Comparison of ENCODE assay signal across 17 cellular contexts in the genomic region with DNA sequence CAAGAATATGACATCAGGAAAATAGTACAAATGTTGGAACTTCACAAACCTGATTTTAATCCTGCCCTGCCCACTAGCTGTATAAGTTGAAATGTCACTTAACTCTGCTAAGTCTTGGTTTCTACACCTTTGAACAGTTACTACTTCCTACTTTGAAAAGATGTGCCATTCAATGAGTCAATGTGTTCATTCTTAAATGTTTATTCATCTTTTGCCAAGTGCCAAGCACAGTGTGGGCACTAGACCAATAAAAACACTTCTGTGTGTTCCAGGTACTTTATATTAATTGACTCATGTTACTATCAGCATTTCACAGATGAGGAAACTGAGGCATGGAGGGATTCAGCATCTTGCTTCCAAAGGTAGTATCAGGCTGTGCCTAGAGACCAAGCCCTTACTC. TPM values are rescaled to one million over a fixed set of nuclear protein-coding genes. Genes with fewer than 3 reads are reported as not detected.
DNase-seq lines count a peak whose midpoint lies in the region; ATAC-seq and TF ChIP-seq lines count a peak whose summit lies in the region.
"Had no signal": no experiment of that assay in that cellular context is flagged by ENCODE, and none has a peak within 500 bp of the region (broad histone marks: within the 10 kb centered on the region; RNA-seq: fewer than 3 reads in every experiment).

No MANE protein-coding gene starts in this region.

- TF ChIP-seq CTCF in heart right ventricle (IDR thresholded peaks at IDR 0.05) (no peak), fibroblast of mammary gland (conservative IDR thresholded peaks at IDR 0.05; ENCODE audit: control insufficient read depth, insufficient read depth, low read depth, low read length) (no peak), uterus (IDR thresholded peaks at IDR 0.05) (no peak)
- TF ChIP-seq CTCF in activated CD8-positive, alpha-beta T cell treated with anti-CD3 and anti-CD28 coated beads for 36 hours (IDR thresholded peaks at IDR 0.05) = no peak

- H3K4me1 ChIP-seq in heart right ventricle (peaks cover 0 to 33% (median 18%) of the 10 kb centered on the region in 9 donors), uterus (no peaks in the 10 kb centered on the region)

- intact Hi-C loops in heart right ventricle (cut with DNase I) (loop anchor here in 4 of 10 donors (10.0 kb wide), 4 partner anchors 49 to 721 kb away; a partner anchor contains a TSS), cardiac septum (cut with DNase I) (loop anchor here (10.0 kb wide), 2 partner anchors 691 to 721 kb away; a partner anchor contains a TSS), uterus (cut with DNase I; ENCODE audit: low total_unique reads) (no loop called here)
- intact Hi-C loops in activated CD8-positive, alpha-beta T cell treated with anti-CD3 and anti-CD28 coated beads for 36 hours (cut with micrococcal nuclease) = loop anchor here (10.0 kb wide), 1 partner anchor 321 kb away; no protein-coding TSS in a partner anchor
- intact Hi-C loops in activated T-helper 2 cell treated with anti-CD3 and anti-CD28 coated beads, Interferon-gamma antibody, Interleukin-2, Interleukin-4, amounts not matched to agents 10 μg/mL and 5 μg/mL and 100 μg/mL, durations not matched to agents 14 hours and 24 hours and 36 hours (cut with micrococcal nuclease) = no loop called here

- H3K27ac ChIP-seq in heart right ventricle = peak overlapping the region in 9 of 10 donors; percentile 2 to 73 (median 62)
- H3K27ac ChIP-seq in uterus = peak overlapping the region; percentile 4 to 49
- H3K27ac ChIP-seq: RWPE1, tibial artery had no signal

- no peak for DNase-seq in heart right ventricle
- no peak for DNase-seq in cardiac septum (ENCODE audit: low spot score)
- no peak for DNase-seq in activated CD8-positive, alpha-beta T cell treated with anti-CD3 and anti-CD28 coated beads for 36 hours
- DNase-seq in fibroblast of mammary gland (ENCODE audit: low read depth) = peak; percentile 10
- no peak for DNase-seq in uterus
- no peak for DNase-seq in SW 1271 (lab: John Stamatoyannopoulos, UW)
- DNase-seq in MG63 = no peak
- DNase-seq in activated T-helper 2 cell treated with anti-CD3 and anti-CD28 coated beads, Interferon-gamma antibody, Interleukin-2, Interleukin-4, amounts not matched to agents 10 μg/mL and 5 μg/mL and 100 μg/mL, durations not matched to agents 14 hours and 24 hours and 36 hours (ENCODE audit: low spot score) = no peak
- DNase-seq: AML-193, DMS79 treated with DMSO at 0.1 percent for 48 hours, H7, NCI-H146 had no signal

- no peak overlapping the region for H3K4me3 Mint-ChIP-seq in activated CD8-positive, alpha-beta T cell treated with anti-CD3 and anti-CD28 coated beads for 36 hours
- H3K4me3 Mint-ChIP-seq in activated T-helper 2 cell treated with anti-CD3 and anti-CD28 coated beads, Interferon-gamma antibody, Interleukin-2, Interleukin-4, amounts not matched to agents 10 μg/mL and 5 μg/mL and 100 μg/mL, durations not matched to agents 14 hours and 24 hours and 36 hours (ENCODE audit: low read depth) = no peak overlapping the region

- peaks cover 0 to 45% (median 0%) of the 10 kb centered on the region in 9 donors for H3K36me3 ChIP-seq in heart right ventricle
- no peaks in the 10 kb centered on the region for H3K36me3 ChIP-seq in uterus
- H3K36me3 ChIP-seq in MG63 = peaks cover 11% of the 10 kb centered on the region

- H3K36me3 Mint-ChIP-seq in activated CD8-positive, alpha-beta T cell treated with anti-CD3 and anti-CD28 coated beads for 36 hours (ENCODE audit: low read depth) = peaks cover 20% of the 10 kb centered on the region
- H3K36me3 Mint-ChIP-seq in activated T-helper 2 cell treated with anti-CD3 and anti-CD28 coated beads, Interferon-gamma antibody, Interleukin-2, Interleukin-4, amounts not matched to agents 10 μg/mL and 5 μg/mL and 100 μg/mL, durations not matched to agents 14 hours and 24 hours and 36 hours (ENCODE audit: low read depth) = peaks cover 27% of the 10 kb centered on the region

- H3K9me3 ChIP-seq in heart right ventricle = no peaks in the 10 kb centered on the region
- no peaks in the 10 kb centered on the region for H3K9me3 ChIP-seq in uterus
- no peaks in the 10 kb centered on the region for H3K9me3 ChIP-seq in MG63
- H3K9me3 ChIP-seq: left lung, tibial artery had no signal

- H3K4me1 Mint-ChIP-seq in activated CD8-positive, alpha-beta T cell treated with anti-CD3 and anti-CD28 coated beads for 36 hours (ENCODE audit: low read depth) = peaks cover 33% of the 10 kb centered on the region
- peaks cover 18% of the 10 kb centered on the region for H3K4me1 Mint-ChIP-seq in activated T-helper 2 cell treated with anti-CD3 and anti-CD28 coated beads, Interferon-gamma antibody, Interleukin-2, Interleukin-4, amounts not matched to agents 10 μg/mL and 5 μg/mL and 100 μg/mL, durations not matched to agents 14 hours and 24 hours and 36 hours (ENCODE audit: low read depth)

- no peaks in the 10 kb centered on the region for H3K9me3 Mint-ChIP-seq in activated CD8-positive, alpha-beta T cell treated with anti-CD3 and anti-CD28 coated beads for 36 hours
- no peaks in the 10 kb centered on the region for H3K9me3 Mint-ChIP-seq in activated T-helper 2 cell treated with anti-CD3 and anti-CD28 coated beads, Interferon-gamma antibody, Interleukin-2, Interleukin-4, amounts not matched to agents 10 μg/mL and 5 μg/mL and 100 μg/mL, durations not matched to agents 14 hours and 24 hours and 36 hours

- CTCF ChIA-PET in activated CD8-positive, alpha-beta T cell treated with anti-CD3 and anti-CD28 coated beads for 36 hours (lab: Charles Lee) = interaction anchor here (2.9 kb wide), 1 partner anchor 317 kb away, joined by 10 read pairs; no protein-coding TSS in a partner anchor

- H3K27me3 ChIP-seq in heart right ventricle (no peaks in the 10 kb centered on the region), uterus (no peaks in the 10 kb centered on the region), MG63 (no peaks in the 10 kb centered on the region)
- H3K27me3 ChIP-seq: left lung, tibial artery had no signal

- no peak for ATAC-seq in heart right ventricle
- peak; percentile 17 for ATAC-seq in activated CD8-positive, alpha-beta T cell treated with anti-CD3 and anti-CD28 coated beads for 36 hours

- H3K27me3 Mint-ChIP-seq in activated CD8-positive, alpha-beta T cell treated with anti-CD3 and anti-CD28 coated beads for 36 hours = no peaks in the 10 kb centered on the region
- H3K27me3 Mint-ChIP-seq in activated T-helper 2 cell treated with anti-CD3 and anti-CD28 coated beads, Interferon-gamma antibody, Interleukin-2, Interleukin-4, amounts not matched to agents 10 μg/mL and 5 μg/mL and 100 μg/mL, durations not matched to agents 14 hours and 24 hours and 36 hours (ENCODE audit: low read depth) = no peaks in the 10 kb centered on the region

- TF ChIP-seq POLR2A in uterus (IDR thresholded peaks at IDR 0.05) = no peak

- POLR2A ChIA-PET in activated CD8-positive, alpha-beta T cell treated with anti-CD3 and anti-CD28 coated beads for 36 hours (lab: Charles Lee) = interaction anchor here (1.6 kb wide), 1 partner anchor 13 kb away, joined by 6 read pairs; a partner anchor contains a TSS

- H3K4me3 ChIP-seq in heart right ventricle (peak overlapping the region in 2 of 10 donors; percentile 23 to 25), fibroblast of mammary gland (ENCODE audit: control insufficient read depth, low read depth, low read length) (no peak overlapping the region), uterus (no peak overlapping the region), MG63 (no peak overlapping the region)
- H3K4me3 ChIP-seq: left lung, skin epidermis, tibial artery had no signal

- H3K27ac Mint-ChIP-seq in activated CD8-positive, alpha-beta T cell treated with anti-CD3 and anti-CD28 coated beads for 36 hours = peak overlapping the region; percentile 89
- H3K27ac Mint-ChIP-seq in activated T-helper 2 cell treated with anti-CD3 and anti-CD28 coated beads, Interferon-gamma antibody, Interleukin-2, Interleukin-4, amounts not matched to agents 10 μg/mL and 5 μg/mL and 100 μg/mL, durations not matched to agents 14 hours and 24 hours and 36 hours = no peak overlapping the region

RNA-seq across cellular contexts. Expression of a gene that starts 12.8 kb away (rescaled TPM):
- 1 to 10 TPM; 6.7 to 9.5 (median 8.0) TPM for total RNA-seq in heart right ventricle
- 1 to 10 TPM; 3.6 to 5.4 TPM for polyA plus RNA-seq in heart right ventricle
- 9.0 TPM for total RNA-seq in cardiac septum
- 10 to 100 TPM; 16.1 to 16.5 TPM for total RNA-seq in activated CD8-positive, alpha-beta T cell treated with anti-CD3 and anti-CD28 coated beads for 36 hours
- 10 to 100 TPM; 16.9 to 74.0 (median 21.1) TPM for total RNA-seq in uterus
- total RNA-seq in MG63 (2014; rRNA removed; shearing (Covaris generic); ENCODE audit: low replicate concordance) = 23.4 and 25.8 TPM in 2 replicates
- total RNA-seq in activated T-helper 2 cell treated with anti-CD3 and anti-CD28 coated beads, Interferon-gamma antibody, Interleukin-2, Interleukin-4, amounts not matched to agents 10 μg/mL and 5 μg/mL and 100 μg/mL, durations not matched to agents 14 hours and 24 hours and 36 hours = 20.4 and 22.6 TPM in 2 replicates

RNA-seq across cellular contexts. Expression of a gene that starts 15.6 kb away (rescaled TPM):
- total RNA-seq in heart right ventricle (not detected), cardiac septum (not detected), uterus (not detected)
- not detected for polyA plus RNA-seq in heart right ventricle
- not detected for total RNA-seq in activated CD8-positive, alpha-beta T cell treated with anti-CD3 and anti-CD28 coated beads for 36 hours
- total RNA-seq in MG63 (2014; rRNA removed; shearing (Covaris generic); ENCODE audit: low replicate concordance) = not detected in 2 replicates
- not detected in 2 replicates for total RNA-seq in activated T-helper 2 cell treated with anti-CD3 and anti-CD28 coated beads, Interferon-gamma antibody, Interleukin-2, Interleukin-4, amounts not matched to agents 10 μg/mL and 5 μg/mL and 100 μg/mL, durations not matched to agents 14 hours and 24 hours and 36 hours
- total RNA-seq: H7, left lung, LHCN-M2 had no signal

RNA-seq across cellular contexts. Expression of a gene that starts 26.8 kb away (rescaled TPM):
- not detected for total RNA-seq in heart right ventricle
- not detected for polyA plus RNA-seq in heart right ventricle
- not detected for total RNA-seq in cardiac septum
- total RNA-seq in activated CD8-positive, alpha-beta T cell treated with anti-CD3 and anti-CD28 coated beads for 36 hours = not detected
- total RNA-seq in uterus = not detected
- not detected in 2 replicates for total RNA-seq in MG63 (2014; rRNA removed; shearing (Covaris generic); ENCODE audit: low replicate concordance)
- not detected in 2 replicates for total RNA-seq in activated T-helper 2 cell treated with anti-CD3 and anti-CD28 coated beads, Interferon-gamma antibody, Interleukin-2, Interleukin-4, amounts not matched to agents 10 μg/mL and 5 μg/mL and 100 μg/mL, durations not matched to agents 14 hours and 24 hours and 36 hours
- total RNA-seq: H7, left lung, LHCN-M2 had no signal

Comparison
In these comparisons a context has a peak if more than half of its experiments do, and no peak if none do; other contexts are left out.
1. intact Hi-C loops: an anchor here in cardiac septum (10.0 kb wide) and activated CD8-positive, alpha-beta T cell treated with anti-CD3 and anti-CD28 coated beads for 36 hours (10.0 kb wide); none called in uterus and activated T-helper 2 cell treated with anti-CD3 and anti-CD28 coated beads, Interferon-gamma antibody, Interleukin-2, Interleukin-4, amounts not matched to agents 10 μg/mL and 5 μg/mL and 100 μg/mL, durations not matched to agents 14 hours and 24 hours and 36 hours.